ENCODE assay signal across 19 cellular contexts in the genomic region with DNA sequence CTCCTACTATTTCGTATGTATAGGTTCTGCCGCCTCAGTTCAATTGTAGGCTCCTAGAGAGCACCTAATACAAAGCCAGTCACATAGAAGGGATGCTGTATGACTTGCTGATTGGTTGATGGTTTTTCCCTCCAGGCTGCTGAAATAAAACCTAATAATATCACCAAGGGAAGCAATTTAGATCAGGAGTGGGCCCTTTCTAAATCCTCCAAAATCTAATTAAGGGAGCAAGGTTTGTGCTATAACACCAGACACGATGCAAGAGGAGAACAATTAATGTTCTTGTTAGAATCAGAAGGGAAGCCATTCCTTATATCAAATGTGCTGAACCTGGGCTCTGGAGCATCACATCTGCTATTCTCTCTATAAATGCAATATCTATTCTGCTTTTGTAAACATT. TPM values are rescaled to one million over a fixed set of nuclear protein-coding genes. Genes with fewer than 3 reads are reported as not detected.
"Had no signal": no experiment of that assay in that cellular context is flagged by ENCODE, and none has a peak within 500 bp of the region (broad histone marks: within the 10 kb centered on the region; RNA-seq: fewer than 3 reads in every experiment).

No MANE protein-coding gene starts in this region.

- H3K27me3 ChIP-seq: ascending aorta, breast epithelium, esophagus squamous epithelium, hepatocyte, left lung, ovary, sigmoid colon had no signal

- H3K36me3 ChIP-seq: ascending aorta, breast epithelium, esophagus squamous epithelium, left lung, ovary, sigmoid colon had no signal

- ATAC-seq: activated naive CD8-positive, alpha-beta T cell treated with anti-CD3 and anti-CD28 coated beads, Interleukin-2, amount 50 U/mL, for 24 hours; left lung had no signal

- DNase-seq: activated CD4-positive, alpha-beta T cell treated with anti-CD3 and anti-CD28 coated beads for 1 hour; activated CD4-positive, alpha-beta T cell treated with anti-CD3 and anti-CD28 coated beads, Interleukin-2, amount 50 U/mL, for 48 hours; activated naive CD4-positive, alpha-beta T cell treated with anti-CD3 and anti-CD28 coated beads for 36 hours; activated naive CD8-positive, alpha-beta T cell treated with anti-CD3 and anti-CD28 coated beads, Interleukin-2, amount 50 U/mL, for 24 hours; cerebellar nuclear complex; effector CD8-positive, alpha-beta T cell; esophagus squamous epithelium; left lung; mammary epithelial cell; naive B cell; ovary; sigmoid colon; stimulated activated CD4-positive, alpha-beta T cell treated with anti-CD3 and anti-CD28 coated beads, Interleukin-1b, Interleukin-23, amount 100 ng/mL, for 48 hours had no signal

- H3K4me3 ChIP-seq: ascending aorta, esophagus squamous epithelium, hepatocyte, left lung, ovary, sigmoid colon had no signal

- H3K9me3 ChIP-seq: ascending aorta, breast epithelium, esophagus squamous epithelium, left lung, ovary, sigmoid colon had no signal

- H3K4me1 ChIP-seq: ascending aorta, breast epithelium, esophagus squamous epithelium, left lung had no signal

RNA-seq across cellular contexts. Expression of a gene that starts 42.0 kb away (rescaled TPM):
- polyA plus RNA-seq: endothelial cell of umbilical vein, hepatocyte, keratinocyte, mammary epithelial cell, ovary, urinary bladder had no signal
